ENCODE assay signal across 22 cellular contexts in the genomic region with DNA sequence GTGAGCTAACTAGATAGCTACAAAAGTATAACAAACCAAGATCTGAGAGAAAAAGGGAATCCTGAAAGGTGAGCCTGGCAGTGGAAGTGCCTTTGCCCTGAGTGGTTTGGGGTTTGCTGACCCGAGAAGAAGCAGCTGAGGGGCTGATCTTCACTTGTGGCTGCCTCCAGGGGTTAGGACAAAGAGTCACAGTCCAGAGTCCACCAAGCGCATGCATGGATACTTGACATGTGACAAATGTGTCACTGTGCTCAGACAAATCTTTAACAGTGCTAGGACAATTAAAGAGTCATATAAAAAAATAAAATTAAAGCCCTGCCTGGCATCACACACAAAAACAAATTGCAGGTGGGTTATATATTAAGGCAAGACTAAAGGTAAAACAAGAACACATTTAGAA.
"Had no signal": no experiment of that assay in that cellular context is flagged by ENCODE, and none has a peak within 500 bp of the region (broad histone marks: within the 10 kb centered on the region; RNA-seq: fewer than 3 reads in every experiment).

No MANE protein-coding gene starts in this region.

- H3K4me1 ChIP-seq: SJSA1 had no signal

- H3K4me2 ChIP-seq: KMS-11 had no signal

- H3K9me3 ChIP-seq: SJSA1 had no signal

- DNase-seq: Kasumi-1, MM.1S, NCI-H1092 treated with DMSO at 0.1 percent for 48 hours, NCI-H1436, NCI-H187, NCI-H2029, NCI-H2081 treated with DMSO at 0.1 percent for 48 hours, NCI-H2171, NCI-H226, NCI-H446, NCI-H510A, NCI-H524 treated with DMSO at 0.1 percent for 48 hours, NCI-H69, NCI-H774, Right ventricle myocardium superior, RPMI8226, SIG-M5 had no signal

- H3K36me3 ChIP-seq: SJSA1 had no signal

- FAIRE-seq: K562, RCC 7860 had no signal

- H3K4me3 ChIP-seq: K562, SJSA1, SK-N-MC had no signal

- H3K27me3 ChIP-seq: SJSA1 had no signal

- ATAC-seq: K562 had no signal

- H3K27ac ChIP-seq: KMS-11, SJSA1, SK-N-MC had no signal
